8 cellular contexts compared by ENCODE assay signal in genomic region chr10:69325637-69326523, GRCh38. TPM values are rescaled to one million over a fixed set of nuclear protein-coding genes. Genes with fewer than 3 reads are reported as not detected.
DNase-seq lines count a peak whose midpoint lies in the region; ATAC-seq and TF ChIP-seq lines count a peak whose summit lies in the region.
"Not testable (repeated sequence)": the region's sequence is repeated elsewhere in the genome, so short reads cannot be mapped to it uniquely, and the experiment has no call there.

No MANE protein-coding gene starts in this region.

- peaks cover 57% of the 10 kb centered on the region for H3K4me1 ChIP-seq in Karpas-422 (ENCODE audit: low read length)
- peaks cover 57% of the 10 kb centered on the region for H3K4me1 ChIP-seq in Panc1 (ENCODE audit: control insufficient read depth, insufficient read depth, low read length)
- peaks cover 29% of the 10 kb centered on the region for H3K4me1 ChIP-seq in colonic mucosa
- H3K4me1 ChIP-seq in heart left ventricle, result peaks cover 8 to 98% (median 80%) of the 10 kb centered on the region in 12 donors
- H3K4me1 ChIP-seq in naive thymus-derived CD4-positive, alpha-beta T cell (ENCODE audit: control insufficient read depth in 2 of 2, insufficient read depth in 2 of 2, low read length in 2 of 2), result peaks cover 16 to 24% of the 10 kb centered on the region in 2 donors
- H3K4me1 ChIP-seq in thyroid gland, result peaks cover 42 to 79% of the 10 kb centered on the region in 2 donors

- not testable (repeated sequence) for H3K36me3 ChIP-seq in Karpas-422 (ENCODE audit: insufficient read depth, low read length); Panc1 (ENCODE audit: control insufficient read depth, insufficient read depth, low read length); colonic mucosa; heart left ventricle; naive thymus-derived CD4-positive, alpha-beta T cell (ENCODE audit: control insufficient read depth in 2 of 3, insufficient read depth in 3 of 3, low read length in 3 of 3); thyroid gland

- H2AFZ ChIP-seq in Karpas-422 (ENCODE audit: low read length), result not testable (repeated sequence)

- 46 to 52% (median 47%) methylated on average over 24 of the region's 24 CpGs for WGBS in heart left ventricle, 4 donors
- WGBS in thyroid gland, 2 donors, result 78 to 79% methylated on average over 24 of the region's 24 CpGs

- H3K9me2 ChIP-seq in Karpas-422 (replicated peaks; ENCODE audit: insufficient read depth, low read length), result not testable (repeated sequence)

- H3K4me1 Mint-ChIP-seq in activated naive CD4-positive, alpha-beta T cell treated with anti-CD3 and anti-CD28 coated beads for 36 hours (ENCODE audit: low read depth), result peaks cover 78% of the 10 kb centered on the region
- H3K4me1 Mint-ChIP-seq in naive thymus-derived CD4-positive, alpha-beta T cell, result peaks cover 45 to 96% (median 74%) of the 10 kb centered on the region in 7 donors

- not testable (repeated sequence) for H3K9ac ChIP-seq in Karpas-422 (ENCODE audit: low read length); colonic mucosa (ENCODE audit: low read depth in 2 of 2, low read length in 2 of 2)

- H3K36me3 Mint-ChIP-seq in activated naive CD4-positive, alpha-beta T cell treated with anti-CD3 and anti-CD28 coated beads for 36 hours (ENCODE audit: low read depth), result peaks cover 17% of the 10 kb centered on the region
- H3K36me3 Mint-ChIP-seq in naive thymus-derived CD4-positive, alpha-beta T cell, result peaks cover 0 to 10% (median 0%) of the 10 kb centered on the region in 5 donors

- not testable (repeated sequence) for H3K27ac ChIP-seq in Karpas-422 (ENCODE audit: low read length)
- H3K27ac ChIP-seq in Panc1 (ENCODE audit: low read length) (peak overlapping the region; percentile 54), colonic mucosa (peak overlapping the region; percentile 56), heart left ventricle (peak overlapping the region in 11 of 12 donors; percentile 77 to 95 (median 89)), thyroid gland (peak overlapping the region in 2 of 3 donors; percentile 32 to 49)
- peak overlapping the region; percentile 35 for H3K27ac ChIP-seq in naive thymus-derived CD4-positive, alpha-beta T cell (ENCODE audit: low read depth, low read length)

- not testable (repeated sequence) for TF ChIP-seq POLR2A in heart left ventricle (IDR thresholded peaks at IDR 0.05); thyroid gland (IDR thresholded peaks at IDR 0.05)

- H3K27me3 Mint-ChIP-seq in activated naive CD4-positive, alpha-beta T cell treated with anti-CD3 and anti-CD28 coated beads for 36 hours (ENCODE audit: low read depth); naive thymus-derived CD4-positive, alpha-beta T cell: not testable (repeated sequence)

- H3K79me2 ChIP-seq in Karpas-422 (ENCODE audit: low read length), result peaks cover 100% of the 10 kb centered on the region

- H3K27me3 ChIP-seq in Karpas-422 (ENCODE audit: low read length); Panc1 (ENCODE audit: control insufficient read depth, insufficient read depth, low read length); colonic mucosa; heart left ventricle; naive thymus-derived CD4-positive, alpha-beta T cell (ENCODE audit: control insufficient read depth in 2 of 2, insufficient read depth in 2 of 2, low read length in 2 of 2); thyroid gland: not testable (repeated sequence)

- CTCF ChIA-PET in Panc1 (lab: Charles Lee), result interaction anchor here (0.6 kb wide), 1 partner anchor 89 kb away, joined by 4 read pairs; no protein-coding TSS in a partner anchor
- CTCF ChIA-PET in activated naive CD4-positive, alpha-beta T cell treated with anti-CD3 and anti-CD28 coated beads for 36 hours (lab: Charles Lee), result interaction anchor here (0.6 kb wide), 1 partner anchor 81 kb away, joined by 4 read pairs; no protein-coding TSS in a partner anchor
- CTCF ChIA-PET in naive thymus-derived CD4-positive, alpha-beta T cell (lab: Charles Lee), result interaction anchor here (0.6 kb wide), 2 partner anchors 65 to 758 kb away, joined by 3 read pairs; no protein-coding TSS in a partner anchor

- peak overlapping the region; percentile 24 for H3K27ac Mint-ChIP-seq in activated naive CD4-positive, alpha-beta T cell treated with anti-CD3 and anti-CD28 coated beads for 36 hours
- H3K27ac Mint-ChIP-seq in naive thymus-derived CD4-positive, alpha-beta T cell, result peak overlapping the region in 8 of 9 donors; percentile 1 to 93 (median 88)

- POLR2A ChIA-PET in Panc1 (lab: Charles Lee), result not testable (repeated sequence)
- POLR2A ChIA-PET in naive thymus-derived CD4-positive, alpha-beta T cell (lab: Charles Lee), result interaction anchor here (0.6 kb wide), 1 partner anchor 11 kb away, joined by 3 read pairs; no protein-coding TSS in a partner anchor

- H3K4me3 Mint-ChIP-seq in activated naive CD4-positive, alpha-beta T cell treated with anti-CD3 and anti-CD28 coated beads for 36 hours, result not testable (repeated sequence)
- H3K4me3 Mint-ChIP-seq in naive thymus-derived CD4-positive, alpha-beta T cell, result peak overlapping the region in 7 of 10 donors; percentile 46 to 87 (median 60)

- not testable (repeated sequence) for H4K20me1 ChIP-seq in Karpas-422 (ENCODE audit: insufficient read depth, low read depth, low read length)

- intact Hi-C loops in Panc1 (cut with micrococcal nuclease; ENCODE audit: unreplicated experiment) (loop anchor here (5.0 kb wide), 1 partner anchor 89 kb away; no protein-coding TSS in a partner anchor), heart left ventricle (cut with DNase I) (loop anchor here in 3 of 10 donors (5.0 kb wide), 2 partner anchors 36 to 51 kb away; no protein-coding TSS in a partner anchor)
- intact Hi-C loops in activated naive CD4-positive, alpha-beta T cell treated with anti-CD3 and anti-CD28 coated beads for 36 hours (cut with micrococcal nuclease); colonic mucosa (cut with DNase I); thyroid gland (cut with DNase I): not testable (repeated sequence)
- intact Hi-C loops in naive thymus-derived CD4-positive, alpha-beta T cell (cut with micrococcal nuclease), result loop anchor here (2.0 to 10.0 kb wide), 2 partner anchors 19 to 1079 kb away; partner anchors contain the start of gene EIF4EBP2 (in 1 of the 2)

- TF ChIP-seq CTCF in Panc1 (IDR thresholded peaks at IDR 0.05); colonic mucosa (IDR thresholded peaks at IDR 0.05); thyroid gland (IDR thresholded peaks at IDR 0.05): not testable (repeated sequence)
- TF ChIP-seq CTCF in heart left ventricle (IDR thresholded peaks at IDR 0.05), result peak in 1 of 12 donors; percentile 20

- ATAC-seq in Panc1, result peak; percentile 74
- peak in 3 of 4 donors; percentile 21 to 47 (median 22) for ATAC-seq in heart left ventricle
- ATAC-seq in naive thymus-derived CD4-positive, alpha-beta T cell, result not testable (repeated sequence)

- in situ Hi-C loops in Panc1 (cut with HindIII; ENCODE audit: low pct_unique_long_range_greater_than_20kb, low sequenced_read_pairs), result not testable (repeated sequence)

- H3K4me3 ChIP-seq in Karpas-422 (ENCODE audit: low read length); colonic mucosa; naive thymus-derived CD4-positive, alpha-beta T cell (ENCODE audit: low read length); thyroid gland (replicated peaks in 1 of 3): not testable (repeated sequence)
- H3K4me3 ChIP-seq in Panc1 (ENCODE audit: low read depth in 2 of 2, low read length in 2 of 2) (peak overlapping the region; percentile 6 to 25; a peak in 3 of 4 replicates), heart left ventricle (peak overlapping the region in 1 of 12 donors; percentile 0)

- not testable (repeated sequence) for H3K9me3 ChIP-seq in Karpas-422 (ENCODE audit: low read length); Panc1 (ENCODE audit: control insufficient read depth, insufficient read depth, low read depth, low read length); colonic mucosa; heart left ventricle; naive thymus-derived CD4-positive, alpha-beta T cell (ENCODE audit: control insufficient read depth in 2 of 3, low read length in 3 of 3); thyroid gland

- peak; percentile 73 for DNase-seq in DMS 273 (lab: John Stamatoyannopoulos, UW; ENCODE audit: unreplicated experiment)
- DNase-seq in Karpas-422; Panc1 (ENCODE audit: low read depth, low spot score); activated naive CD4-positive, alpha-beta T cell treated with anti-CD3 and anti-CD28 coated beads for 36 hours; colonic mucosa; naive thymus-derived CD4-positive, alpha-beta T cell; thyroid gland: not testable (repeated sequence)
- DNase-seq in heart left ventricle, result peak in 3 of 5 donors; percentile 57 to 69 (median 65)

- peak overlapping the region; percentile 52 for H3K4me2 ChIP-seq in Karpas-422 (ENCODE audit: low read depth, low read length, poor library complexity, severe bottlenecking)

- not testable (repeated sequence) for H3K9me3 Mint-ChIP-seq in activated naive CD4-positive, alpha-beta T cell treated with anti-CD3 and anti-CD28 coated beads for 36 hours; naive thymus-derived CD4-positive, alpha-beta T cell

- BruUV-seq in Panc1 (replicated peaks; lab: Mats Ljungman, UMichigan), result not testable (repeated sequence)

RNA-seq across cellular contexts. Expression of gene HK1, which starts 47.6 kb away (rescaled TPM):
- 54.6 and 86.5 TPM in 2 replicates for total RNA-seq in Karpas-422 (2014; rRNA removed; shearing (Covaris generic); ENCODE audit: low replicate concordance)
- total RNA-seq in Panc1 (2021; ENCODE audit: unreplicated experiment) (74.4 TPM), colonic mucosa (10 to 100 TPM; 73.3 to 83.3 TPM), heart left ventricle (100 to 1,000 TPM; 194 to 310 (median 227) TPM), thyroid gland (100 to 1,000 TPM; 106 to 231 (median 189) TPM)
- 101 TPM for polyA plus RNA-seq in Panc1 (2012; ENCODE audit: insufficient read length)
- total RNA-seq in activated naive CD4-positive, alpha-beta T cell treated with anti-CD3 and anti-CD28 coated beads for 36 hours, result 100 to 1,000 TPM; 172 to 179 TPM
- polyA plus RNA-seq in heart left ventricle, result 100 to 1,000 TPM in 1 of 2 donors, 10 to 100 TPM in 1; 83.0 to 284 TPM
- total RNA-seq in naive thymus-derived CD4-positive, alpha-beta T cell, result 100 to 1,000 TPM in 1 of 5 experiments, 10 to 100 TPM in 4; 60.1 to 144 (median 66.3) TPM
- polyA plus RNA-seq in naive thymus-derived CD4-positive, alpha-beta T cell, result 100 to 1,000 TPM in 1 of 2 donors, 10 to 100 TPM in 1; 95.5 to 138 TPM
